In the genomic region with DNA sequence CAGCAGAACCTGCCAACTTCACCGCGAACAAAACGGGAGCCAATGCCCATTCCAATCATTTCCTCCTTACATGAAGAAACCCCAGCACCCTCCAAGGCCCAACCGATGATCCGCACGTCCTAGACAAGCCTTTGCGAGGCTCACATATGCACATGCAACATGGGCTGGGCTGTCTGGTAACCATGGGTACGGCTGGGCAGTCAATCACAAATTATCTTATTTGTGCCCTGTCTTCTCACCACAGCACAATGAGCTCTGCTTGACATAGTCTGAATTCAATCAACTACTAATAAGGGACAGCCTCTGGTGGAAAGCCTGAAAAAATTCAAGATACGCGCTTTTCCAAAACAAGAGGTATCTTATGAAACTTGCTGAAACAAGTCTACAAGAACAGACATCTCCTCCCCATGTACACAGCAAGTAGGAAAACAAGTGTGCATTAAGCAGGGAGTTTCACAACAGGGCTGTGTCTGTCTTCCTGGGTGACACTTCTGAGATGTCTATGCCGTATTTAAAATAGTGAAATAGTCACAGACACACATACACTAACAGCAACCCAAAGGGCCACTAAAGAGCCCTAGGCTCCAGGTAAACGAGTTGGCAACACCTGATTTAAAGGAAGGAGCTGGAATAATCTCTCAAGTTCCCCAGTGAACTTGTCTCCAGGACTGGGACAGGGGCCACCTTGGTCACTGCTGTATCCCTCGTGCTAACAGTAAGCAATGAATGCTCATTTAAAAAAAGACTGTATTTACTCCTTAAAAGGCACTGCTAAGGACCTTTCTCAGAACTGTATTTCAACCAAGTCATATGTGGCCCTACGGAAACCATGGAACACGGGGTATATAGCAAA, we compare ENCODE assay signal across 8 cellular contexts. TPM values are rescaled to one million over a fixed set of nuclear protein-coding genes. Genes with fewer than 3 reads are reported as not detected.
DNase-seq lines count a peak whose midpoint lies in the region; ATAC-seq and TF ChIP-seq lines count a peak whose summit lies in the region.

No MANE protein-coding gene starts in this region.

- ATAC-seq in upper lobe of left lung (ENCODE audit: low FRiP score in 2 of 2) (no peak), HG03460 (IDR thresholded peaks at IDR 0.05; ENCODE audit: unreplicated experiment) (no peak)

- no peak for TF ChIP-seq EP300 in upper lobe of left lung (IDR thresholded peaks at IDR 0.05)

- no peaks in the 10 kb centered on the region for H3K9me3 Mint-ChIP-seq in brain

- peaks cover 79% of the 10 kb centered on the region for H3K4me1 Mint-ChIP-seq in brain

- peak overlapping the region; percentile 97 to 99 for H3K9ac ChIP-seq in liver (ENCODE audit: low read depth in 1 of 2, low read length in 2 of 2)

- peaks cover 7% of the 10 kb centered on the region for H3K27me3 Mint-ChIP-seq in brain

- no peaks in the 10 kb centered on the region for H3K36me3 Mint-ChIP-seq in brain

- no peak for TF ChIP-seq CTCF in GM12864 (IDR thresholded peaks at IDR 0.05; ENCODE audit: low read depth, low read length, missing control alignments)
- TF ChIP-seq CTCF in brain (conservative IDR thresholded peaks at IDR 0.05) = no peak
- TF ChIP-seq CTCF in liver (IDR thresholded peaks at IDR 0.05; ENCODE audit: low read depth, low read length, missing input control) = no peak
- TF ChIP-seq CTCF in upper lobe of left lung (IDR thresholded peaks at IDR 0.05) = no peak

- peak overlapping the region; percentile 88 to 95 (median 94) for H3K4me3 Mint-ChIP-seq in brain

- H3K27ac Mint-ChIP-seq in brain = peak overlapping the region; percentile 85 to 98 (median 95)

- TF ChIP-seq RAD21 in liver (IDR thresholded peaks at IDR 0.05) = no peak

- WGBS in liver = 8% methylated on average over 15 of the region's 15 CpGs
- WGBS in upper lobe of left lung, 2 donors = 16 to 25% methylated on average over 15 of the region's 15 CpGs

- no peak for TF ChIP-seq POLR2A in upper lobe of left lung (IDR thresholded peaks at IDR 0.05)

- H3K9me3 ChIP-seq in liver (ENCODE audit: control insufficient read depth in 4 of 4, low read length in 3 of 4) = no peaks in the 10 kb centered on the region
- H3K9me3 ChIP-seq in upper lobe of left lung = no peaks in the 10 kb centered on the region

- H3K36me3 ChIP-seq in liver (ENCODE audit: control insufficient read depth in 4 of 4, insufficient read depth in 3 of 4, low read depth in 1 of 4, low read length in 3 of 4) = no peaks in the 10 kb centered on the region
- H3K36me3 ChIP-seq in upper lobe of left lung = no peaks in the 10 kb centered on the region

- H3K27me3 ChIP-seq in liver (ENCODE audit: control insufficient read depth in 4 of 4, insufficient read depth in 4 of 4, low read length in 3 of 4) (no peaks in the 10 kb centered on the region), upper lobe of left lung (no peaks in the 10 kb centered on the region)

- H3K4me3 ChIP-seq in GM12864 (ENCODE audit: low read depth, low read length) (peak overlapping the region; percentile 96), liver (ENCODE audit: low read depth in 1 of 3, low read length in 3 of 3) (peak overlapping the region; percentile 92), upper lobe of left lung (peak overlapping the region; percentile 67 to 98 (median 82))

- H3K27ac ChIP-seq in liver (ENCODE audit: low read depth in 1 of 2, low read length in 2 of 2) (peak overlapping the region; percentile 98 to 99), upper lobe of left lung (peak overlapping the region; percentile 98 to 99 (median 98))

- H3K4me1 ChIP-seq in liver (ENCODE audit: control insufficient read depth in 4 of 4, insufficient read depth in 4 of 4, low read length in 3 of 4) (peaks cover 35 to 77% (median 64%) of the 10 kb centered on the region in 4 donors), upper lobe of left lung (peaks cover 72 to 85% (median 78%) of the 10 kb centered on the region in 4 donors)

- DNase-seq in GM12864 (ENCODE audit: low read depth) = no peak
- peak; percentile 46 for DNase-seq in NCI-H460 (ENCODE audit: extremely low read depth, low read depth)
- DNase-seq in upper lobe of left lung = peak in 1 of 2 donors; percentile 28
- DNase-seq in NK-92 treated with Interleukin-12 subunit alpha and Interleukin-12 subunit beta, amount 100 ng/mL, for 24 hours (lab: John Stamatoyannopoulos, UW) = no peak
- DNase-seq in NCI-H2171 treated with DMSO at 0.1 percent for 48 hours (lab: John Stamatoyannopoulos, UW) = no peak

TF ChIP-seq in liver, 16 proteins besides CTCF, POLR2A, EP300 and RAD21:
- TF ChIP-seq NR2F2 (IDR thresholded peaks at IDR 0.05) (no peak), HNF4A (conservative IDR thresholded peaks at IDR 0.05) (no peak), JUND (IDR thresholded peaks at IDR 0.05) (no peak)
- TF ChIP-seq, protein P1, sequence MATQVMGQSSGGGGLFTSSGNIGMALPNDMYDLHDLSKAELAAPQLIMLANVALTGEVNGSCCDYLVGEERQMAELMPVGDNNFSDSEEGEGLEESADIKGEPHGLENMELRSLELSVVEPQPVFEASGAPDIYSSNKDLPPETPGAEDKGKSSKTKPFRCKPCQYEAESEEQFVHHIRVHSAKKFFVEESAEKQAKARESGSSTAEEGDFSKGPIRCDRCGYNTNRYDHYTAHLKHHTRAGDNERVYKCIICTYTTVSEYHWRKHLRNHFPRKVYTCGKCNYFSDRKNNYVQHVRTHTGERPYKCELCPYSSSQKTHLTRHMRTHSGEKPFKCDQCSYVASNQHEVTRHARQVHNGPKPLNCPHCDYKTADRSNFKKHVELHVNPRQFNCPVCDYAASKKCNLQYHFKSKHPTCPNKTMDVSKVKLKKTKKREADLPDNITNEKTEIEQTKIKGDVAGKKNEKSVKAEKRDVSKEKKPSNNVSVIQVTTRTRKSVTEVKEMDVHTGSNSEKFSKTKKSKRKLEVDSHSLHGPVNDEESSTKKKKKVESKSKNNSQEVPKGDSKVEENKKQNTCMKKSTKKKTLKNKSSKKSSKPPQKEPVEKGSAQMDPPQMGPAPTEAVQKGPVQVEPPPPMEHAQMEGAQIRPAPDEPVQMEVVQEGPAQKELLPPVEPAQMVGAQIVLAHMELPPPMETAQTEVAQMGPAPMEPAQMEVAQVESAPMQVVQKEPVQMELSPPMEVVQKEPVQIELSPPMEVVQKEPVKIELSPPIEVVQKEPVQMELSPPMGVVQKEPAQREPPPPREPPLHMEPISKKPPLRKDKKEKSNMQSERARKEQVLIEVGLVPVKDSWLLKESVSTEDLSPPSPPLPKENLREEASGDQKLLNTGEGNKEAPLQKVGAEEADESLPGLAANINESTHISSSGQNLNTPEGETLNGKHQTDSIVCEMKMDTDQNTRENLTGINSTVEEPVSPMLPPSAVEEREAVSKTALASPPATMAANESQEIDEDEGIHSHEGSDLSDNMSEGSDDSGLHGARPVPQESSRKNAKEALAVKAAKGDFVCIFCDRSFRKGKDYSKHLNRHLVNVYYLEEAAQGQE (IDR thresholded peaks at IDR 0.05) = peak; percentile 18
- TF ChIP-seq, protein P2, sequence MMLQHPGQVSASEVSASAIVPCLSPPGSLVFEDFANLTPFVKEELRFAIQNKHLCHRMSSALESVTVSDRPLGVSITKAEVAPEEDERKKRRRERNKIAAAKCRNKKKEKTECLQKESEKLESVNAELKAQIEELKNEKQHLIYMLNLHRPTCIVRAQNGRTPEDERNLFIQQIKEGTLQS (IDR thresholded peaks at IDR 0.05) = no peak

RNA-seq across cellular contexts. Expression of a gene that starts 1.5 kb away (rescaled TPM):
- 25.4 and 27.8 TPM in 2 replicates for total RNA-seq in NCI-H460 (2014; rRNA removed; shearing (Covaris generic))
- 44.5 and 60.4 TPM in 2 replicates for polyA plus RNA-seq in NCI-H460 (2014; cell fraction: nucleus; rRNA removed)
- polyA plus RNA-seq in brain (ENCODE audit: insufficient read depth, low read depth, low replicate concordance) (47.3 TPM), liver (10 to 100 TPM; 10.1 to 10.8 TPM)
- total RNA-seq in liver (10 to 100 TPM; 24.0 to 43.1 TPM), upper lobe of left lung (100 to 1,000 TPM in 1 of 6 donors, 10 to 100 TPM in 5; 51.6 to 109 (median 58.9) TPM)

RNA-seq across cellular contexts. Expression of a gene that starts 13.2 kb away (rescaled TPM):
- 20.6 and 22.6 TPM in 2 replicates for total RNA-seq in NCI-H460 (2014; rRNA removed; shearing (Covaris generic))
- 18.3 and 119 TPM in 2 replicates for polyA plus RNA-seq in NCI-H460 (2014; cell fraction: nucleus; rRNA removed)
- polyA plus RNA-seq in brain (ENCODE audit: insufficient read depth, low read depth, low replicate concordance) = 45.2 TPM
- total RNA-seq in liver = 10 to 100 TPM; 17.9 to 23.6 TPM
- 10 to 100 TPM; 10.2 to 11.4 TPM for polyA plus RNA-seq in liver
- total RNA-seq in upper lobe of left lung = 10 to 100 TPM; 18.6 to 33.2 (median 26.3) TPM

RNA-seq across cellular contexts. Expression of a gene that starts 27.7 kb away (rescaled TPM):
- 16.6 and 20.1 TPM in 2 replicates for total RNA-seq in NCI-H460 (2014; rRNA removed; shearing (Covaris generic))
- 164 and 186 TPM in 2 replicates for polyA plus RNA-seq in NCI-H460 (2014; cell fraction: nucleus; rRNA removed)
- 0.20 TPM for polyA plus RNA-seq in brain (ENCODE audit: insufficient read depth, low read depth, low replicate concordance)
- total RNA-seq in liver = 10 to 100 TPM; 16.0 to 73.1 TPM
- 100 to 1,000 TPM in 1 of 2 donors, 10 to 100 TPM in 1; 56.0 to 138 TPM for polyA plus RNA-seq in liver
- total RNA-seq in upper lobe of left lung = 10 to 100 TPM in 4 of 6 donors, 1 to 10 TPM in 2; 3.8 to 18.5 (median 14.4) TPM
